In genomic region chr11:111694851-111695250, GRCh38 we compare ENCODE assay signal across 9 cellular contexts.
A peak's percentile ranks its signal among the peaks of the same experiment; 100 is the strongest.
DNase-seq lines count a peak whose midpoint lies in the region; ATAC-seq and TF ChIP-seq lines count a peak whose summit lies in the region.
"Had no signal": no experiment of that assay in that cellular context is flagged by ENCODE, and none has a peak within 500 bp of the region (broad histone marks: within the 10 kb centered on the region; RNA-seq: fewer than 3 reads in every experiment).

No MANE protein-coding gene starts in this region.

- H3K36me3 ChIP-seq in mammary epithelial cell (ENCODE audit: insufficient read depth, low read length), result no peaks in the 10 kb centered on the region

- H3K4me3 ChIP-seq in dorsolateral prefrontal cortex (peak overlapping the region in 2 of 59 donors; percentile 0 to 15), mammary epithelial cell (replicated peaks in 1 of 3; ENCODE audit: insufficient read depth in 1 of 3, low read depth in 2 of 3, low read length in 3 of 3) (no peak overlapping the region)

- no peak overlapping the region for H3K4me2 ChIP-seq in mammary epithelial cell (ENCODE audit: insufficient read depth, low read depth, low read length)

- in situ Hi-C loops in mammary epithelial cell (cut with MboI; ENCODE audit: low sequenced_read_pairs in 2 of 2), result no loop called here

- DNase-seq in Ammon's horn (ENCODE audit: low spot score), result peak; percentile 32
- peak; percentile 67 for DNase-seq in NCI-H146 treated with DMSO at 0.1 percent for 48 hours (lab: John Stamatoyannopoulos, UW; ENCODE audit: unreplicated experiment)
- DNase-seq in dorsolateral prefrontal cortex, result no peak
- DNase-seq in GDM1 (lab: John Stamatoyannopoulos, UW), result no peak
- no peak for DNase-seq in NCI-H2171 treated with DMSO at 0.1 percent for 48 hours (lab: John Stamatoyannopoulos, UW)
- no peak for DNase-seq in activated naive CD4-positive, alpha-beta T cell treated with anti-CD3 and anti-CD28 coated beads, Interleukin-2, amount 50 U/mL, for 72 hours (ENCODE audit: low spot score in 2 of 2)
- DNase-seq in mammary epithelial cell, result no peak
- DNase-seq: activated CD4-positive, CD25-positive, alpha-beta regulatory T cell had no signal

- peak overlapping the region in 1 of 3 experiments; percentile 13 for H3K4me3 Mint-ChIP-seq in nephron

- 86% methylated on average over 4 of the region's 4 CpGs for WGBS in mammary epithelial cell (ENCODE audit: low coverage, missing lambda C conversion rate)

- no peak overlapping the region for H3K9ac ChIP-seq in mammary epithelial cell (ENCODE audit: insufficient read depth, low read length)

- CTCF ChIA-PET in mammary epithelial cell (lab: Charles Lee; ENCODE audit: low non-redundant PET), result no interaction called here

- H3K27ac ChIP-seq in dorsolateral prefrontal cortex, result peak overlapping the region in 48 of 59 donors; percentile 2 to 78 (median 47)
- H3K27ac ChIP-seq in mammary epithelial cell (ENCODE audit: insufficient read depth, low read depth, low read length), result no peak overlapping the region

- H3K27me3 ChIP-seq in dorsolateral prefrontal cortex (no peaks in the 10 kb centered on the region), mammary epithelial cell (ENCODE audit: insufficient read depth, low read length) (no peaks in the 10 kb centered on the region)

- H3K9me3 Mint-ChIP-seq in nephron, result no peaks in the 10 kb centered on the region
- H3K9me3 Mint-ChIP-seq in activated naive CD4-positive, alpha-beta T cell treated with anti-CD3 and anti-CD28 coated beads, Interleukin-2, amount 50 U/mL, for 72 hours, result no peaks in the 10 kb centered on the region

- H4K20me1 ChIP-seq in mammary epithelial cell (ENCODE audit: insufficient read depth, low read length), result no peaks in the 10 kb centered on the region

- H3K27ac Mint-ChIP-seq in nephron, result peak overlapping the region; percentile 54 to 68 (median 56)
- H3K27ac Mint-ChIP-seq in activated naive CD4-positive, alpha-beta T cell treated with anti-CD3 and anti-CD28 coated beads, Interleukin-2, amount 50 U/mL, for 72 hours, result no peak overlapping the region

- no peak for ATAC-seq in activated naive CD4-positive, alpha-beta T cell treated with anti-CD3 and anti-CD28 coated beads, Interleukin-2, amount 50 U/mL, for 72 hours

- no peaks in the 10 kb centered on the region for H3K4me1 ChIP-seq in mammary epithelial cell (ENCODE audit: insufficient read depth, low read length)

- no TSS peak for BruUV-seq in mammary epithelial cell (replicated peaks; lab: Mats Ljungman, UMichigan)

- dilution Hi-C loops in mammary epithelial cell (cut with HindIII; ENCODE audit: low sequenced_read_pairs), result no loop called here

- H2AFZ ChIP-seq in mammary epithelial cell (ENCODE audit: low read depth, low read length), result no peak overlapping the region

- H3K27me3 Mint-ChIP-seq in nephron (ENCODE audit: low read depth), result no peaks in the 10 kb centered on the region

- H3K9me3 ChIP-seq in mammary epithelial cell (replicated peaks; ENCODE audit: insufficient read depth, low read length), result no peaks in the 10 kb centered on the region

- H3K79me2 ChIP-seq in mammary epithelial cell (ENCODE audit: insufficient read depth, low read length), result peaks cover 13% of the 10 kb centered on the region

- TF ChIP-seq CTCF in dorsolateral prefrontal cortex (IDR thresholded peaks at IDR 0.05 in 54 of 56, conservative IDR thresholded peaks at IDR 0.05 in 2 of 56; ENCODE audit: low read depth in 1 of 56, partially characterized antibody in 56 of 56), result no peak
- no peak for TF ChIP-seq CTCF in nephron (IDR thresholded peaks at IDR 0.05; ENCODE audit: unreplicated experiment in 3 of 3)
- TF ChIP-seq CTCF in mammary epithelial cell (conservative IDR thresholded peaks at IDR 0.05 in 1 of 2, IDR thresholded peaks at IDR 0.05 in 1 of 2; ENCODE audit: extremely low read depth in 1 of 2, insufficient read depth in 1 of 2, low read depth in 1 of 2, low read length in 2 of 2), result no peak

- intact Hi-C loops in dorsolateral prefrontal cortex (cut with DNase I) (no loop called here), mammary epithelial cell (cut with micrococcal nuclease) (no loop called here)

- peaks cover 50% of the 10 kb centered on the region for H3K4me1 Mint-ChIP-seq in nephron

- peaks cover 11% of the 10 kb centered on the region for H3K36me3 Mint-ChIP-seq in nephron (ENCODE audit: low read depth)
- H3K36me3 Mint-ChIP-seq in activated naive CD4-positive, alpha-beta T cell treated with anti-CD3 and anti-CD28 coated beads, Interleukin-2, amount 50 U/mL, for 72 hours, result no peaks in the 10 kb centered on the region

Comparison
In these comparisons a context has a peak if more than half of its experiments do, and no peak if none do; other contexts are left out.
1. DNase-seq: peak in Ammon's horn (single experiment) and NCI-H146 treated with DMSO at 0.1 percent for 48 hours (single experiment); none in dorsolateral prefrontal cortex (0 of 10), GDM1 (single experiment), NCI-H2171 treated with DMSO at 0.1 percent for 48 hours (single experiment), activated naive CD4-positive, alpha-beta T cell treated with anti-CD3 and anti-CD28 coated beads, Interleukin-2, amount 50 U/mL, for 72 hours (0 of 2) and mammary epithelial cell (single experiment).
2. H3K27ac Mint-ChIP-seq: peak in nephron (3 of 3); none in activated naive CD4-positive, alpha-beta T cell treated with anti-CD3 and anti-CD28 coated beads, Interleukin-2, amount 50 U/mL, for 72 hours (0 of 2).